10 cellular contexts compared by ENCODE assay signal in the genomic region with DNA sequence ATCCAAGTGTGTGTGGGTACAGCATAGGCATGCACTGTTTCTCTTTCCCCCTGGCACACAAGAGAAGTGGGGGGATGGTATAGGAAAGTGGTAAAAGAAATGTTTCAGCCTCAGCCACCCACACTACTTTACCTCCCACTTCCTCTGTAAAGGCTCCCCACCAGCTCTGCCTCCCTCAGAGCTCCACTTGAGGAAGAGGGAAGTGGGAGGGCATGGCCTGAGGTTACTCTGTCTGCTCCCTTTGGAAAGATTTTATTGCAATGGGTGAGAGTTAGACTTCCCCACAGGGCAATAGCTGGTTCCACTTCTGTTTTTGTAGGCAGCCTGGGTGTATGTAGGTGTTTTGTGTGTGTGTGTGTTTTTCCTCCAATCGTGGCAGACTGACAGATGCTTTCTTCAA.
DNase-seq lines count a peak whose midpoint lies in the region; ATAC-seq and TF ChIP-seq lines count a peak whose summit lies in the region.
"Had no signal": no experiment of that assay in that cellular context is flagged by ENCODE, and none has a peak within 500 bp of the region (broad histone marks: within the 10 kb centered on the region; RNA-seq: fewer than 3 reads in every experiment).

No MANE protein-coding gene starts in this region.

- H3K4me3 ChIP-seq in lower lobe of right lung (no peak overlapping the region), ovary (no peak overlapping the region)

- H3K36me3 ChIP-seq in lower lobe of right lung (peaks cover 10% of the 10 kb centered on the region), ovary (no peaks in the 10 kb centered on the region)

- no peak for TF ChIP-seq POLR2A in ovary (IDR thresholded peaks at IDR 0.05)

- H3K9me3 ChIP-seq in lower lobe of right lung (no peaks in the 10 kb centered on the region), ovary (no peaks in the 10 kb centered on the region)

- peak; percentile 17 for DNase-seq in GM10266 (ENCODE audit: extremely low spot score)
- DNase-seq in NOMO-1 treated with DMSO at 0.1 percent for 48 hours (lab: John Stamatoyannopoulos, UW; ENCODE audit: unreplicated experiment), result peak; percentile 87
- peak; percentile 77 for DNase-seq in lower lobe of right lung
- no peak for DNase-seq in DMS53 (lab: John Stamatoyannopoulos, UW)
- no peak for DNase-seq in ovary
- no peak for DNase-seq in OCI-M2 (lab: John Stamatoyannopoulos, UW; ENCODE audit: unreplicated experiment)
- DNase-seq: kidney; NK-92 treated with Interleukin-12 subunit alpha and Interleukin-12 subunit beta, amount 100 ng/mL, for 24 hours had no signal

- H3K27me3 ChIP-seq in lower lobe of right lung (ENCODE audit: low read depth), result no peaks in the 10 kb centered on the region
- H3K27me3 ChIP-seq in ovary, result no peaks in the 10 kb centered on the region

- 55 to 56% (median 55%) methylated on average over 1 of the region's 1 CpG for WGBS in ovary, 3 donors

- H3K27ac ChIP-seq in lower lobe of right lung (no peak overlapping the region), ovary (no peak overlapping the region)

- TF ChIP-seq CTCF in GM10266 (IDR thresholded peaks at IDR 0.05; ENCODE audit: control insufficient read depth, insufficient read depth, low read depth, missing control alignments) (no peak), lower lobe of right lung (IDR thresholded peaks at IDR 0.05) (no peak), ovary (IDR thresholded peaks at IDR 0.05) (no peak)

- no peak for TF ChIP-seq EP300 in ovary (IDR thresholded peaks at IDR 0.05)

- no peaks in the 10 kb centered on the region for H3K4me1 ChIP-seq in lower lobe of right lung
- H3K4me1 ChIP-seq in ovary (ENCODE audit: insufficient read depth), result no peaks in the 10 kb centered on the region

- intact Hi-C loops in lower lobe of right lung (cut with DNase I), result no loop called here
- intact Hi-C loops in ovary (cut with DNase I), result no loop called here

- ATAC-seq in GM21737 (IDR thresholded peaks at IDR 0.05; ENCODE audit: unreplicated experiment) (peak; percentile 45), lower lobe of right lung (peak; percentile 82 to 92), HG03521 (IDR thresholded peaks at IDR 0.05; ENCODE audit: unreplicated experiment) (no peak)

Comparison
In these comparisons a context has a peak if more than half of its experiments do, and no peak if none do; other contexts are left out.
1. DNase-seq: peak in GM10266 (single experiment), NOMO-1 treated with DMSO at 0.1 percent for 48 hours (single experiment) and lower lobe of right lung (single experiment); none in DMS53 (single experiment), ovary (0 of 5) and OCI-M2 (single experiment).